Comparison of ENCODE assay signal across 8 cellular contexts in the genomic region with DNA sequence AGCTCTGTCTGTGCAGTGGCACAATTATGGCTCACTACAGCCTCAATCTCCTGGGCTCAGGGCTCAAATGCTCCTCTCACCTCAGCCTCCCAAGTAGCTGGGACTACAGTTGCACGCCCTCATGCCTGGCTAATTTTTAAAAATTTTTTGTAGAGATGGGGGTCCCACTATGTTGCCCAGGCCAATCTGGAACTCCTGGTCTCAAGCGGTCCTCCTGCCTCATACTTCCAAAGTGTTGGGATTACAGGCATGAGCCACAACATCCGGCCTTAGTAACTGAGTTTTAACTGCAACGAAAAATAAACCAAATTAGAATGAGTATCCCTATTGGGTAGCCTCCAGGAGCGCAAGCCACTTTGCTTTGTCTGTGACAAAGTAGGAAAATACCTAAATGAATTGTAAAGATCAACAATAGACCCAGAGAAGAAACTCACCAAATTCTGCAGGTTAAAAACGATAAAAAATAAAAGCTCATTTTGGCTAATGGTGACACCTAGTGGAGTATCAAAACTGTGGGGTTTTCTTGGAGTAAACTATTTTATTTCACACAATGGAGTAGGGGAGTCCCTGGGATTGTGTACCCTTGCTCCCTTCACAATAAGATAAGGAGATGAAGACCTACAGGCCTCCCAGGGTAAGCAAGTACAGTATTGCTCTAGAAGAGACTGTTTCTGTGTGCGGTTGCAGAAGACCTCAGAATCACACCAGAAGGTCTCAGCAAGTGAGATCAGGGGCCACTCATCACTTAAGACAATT. TPM values are rescaled to one million over a fixed set of nuclear protein-coding genes. Genes with fewer than 3 reads are reported as not detected.
DNase-seq lines count a peak whose midpoint lies in the region; ATAC-seq and TF ChIP-seq lines count a peak whose summit lies in the region.

No MANE protein-coding gene starts in this region.

- no peak overlapping the region for H3K4me3 ChIP-seq in adrenal gland

- 50 to 60% (median 58%) methylated on average over 7 of the region's 7 CpGs for WGBS in adrenal gland, 4 donors

- intact Hi-C loops in adrenal gland (cut with DNase I) = loop anchor here (5.0 to 10.0 kb wide), 2 partner anchors 115 to 238 kb away; no protein-coding TSS in a partner anchor

- no peaks in the 10 kb centered on the region for H3K9me3 ChIP-seq in adrenal gland (replicated peaks in 1 of 3)

- ATAC-seq in stimulated activated naive B cell treated with anti-CD40 and anti-IgM and Interleukin-4, amounts not matched to agents 10 μg/mL and 1 μg/mL and 100 μg/mL, for 72 hours (replicated peaks) = peak; percentile 57 to 59
- no peak for ATAC-seq in GM21576 (IDR thresholded peaks at IDR 0.05; ENCODE audit: unreplicated experiment)

- no peaks in the 10 kb centered on the region for H3K27me3 ChIP-seq in adrenal gland

- TF ChIP-seq CTCF in adrenal gland (IDR thresholded peaks at IDR 0.05) = peak; percentile 58 to 68 (median 61)

- H3K27ac ChIP-seq in adrenal gland = no peak overlapping the region

- no peaks in the 10 kb centered on the region for H3K36me3 Mint-ChIP-seq in stimulated activated naive B cell treated with anti-CD40 and anti-IgM and Interleukin-4, amounts not matched to agents 10 μg/mL and 1 μg/mL and 100 μg/mL, for 72 hours

- no peak overlapping the region for H3K4me3 Mint-ChIP-seq in stimulated activated naive B cell treated with anti-CD40 and anti-IgM and Interleukin-4, amounts not matched to agents 10 μg/mL and 1 μg/mL and 100 μg/mL, for 72 hours

- H3K27ac Mint-ChIP-seq in stimulated activated naive B cell treated with anti-CD40 and anti-IgM and Interleukin-4, amounts not matched to agents 10 μg/mL and 1 μg/mL and 100 μg/mL, for 72 hours = no peak overlapping the region

- H3K27me3 Mint-ChIP-seq in stimulated activated naive B cell treated with anti-CD40 and anti-IgM and Interleukin-4, amounts not matched to agents 10 μg/mL and 1 μg/mL and 100 μg/mL, for 72 hours = no peaks in the 10 kb centered on the region

- H3K4me1 Mint-ChIP-seq in stimulated activated naive B cell treated with anti-CD40 and anti-IgM and Interleukin-4, amounts not matched to agents 10 μg/mL and 1 μg/mL and 100 μg/mL, for 72 hours = peaks cover 4 to 18% of the 10 kb centered on the region in 2 donors

- H3K9me3 Mint-ChIP-seq in stimulated activated naive B cell treated with anti-CD40 and anti-IgM and Interleukin-4, amounts not matched to agents 10 μg/mL and 1 μg/mL and 100 μg/mL, for 72 hours = no peaks in the 10 kb centered on the region

- no peak for TF ChIP-seq POLR2A in adrenal gland (IDR thresholded peaks at IDR 0.05)

- H3K36me3 ChIP-seq in adrenal gland (replicated peaks in 1 of 2) = no peaks in the 10 kb centered on the region

- H3K4me1 ChIP-seq in adrenal gland (replicated peaks in 1 of 2) = no peaks in the 10 kb centered on the region

- DNase-seq in NCI-H2196 (lab: John Stamatoyannopoulos, UW; ENCODE audit: unreplicated experiment) (peak; percentile 23), NCI-H2196 treated with DMSO at 0.1 percent for 48 hours (lab: John Stamatoyannopoulos, UW; ENCODE audit: unreplicated experiment) (no peak), NCI-H146 treated with DMSO at 0.1 percent for 48 hours (lab: John Stamatoyannopoulos, UW; ENCODE audit: unreplicated experiment) (peak; percentile 12), adrenal gland (no peak), hepatic stellate cell (ENCODE audit: low spot score) (peak; percentile 40), cerebellar nuclear complex (lab: John Stamatoyannopoulos, UW) (no peak)
- DNase-seq in stimulated activated naive B cell treated with anti-CD40 and anti-IgM and Interleukin-4, amounts not matched to agents 10 μg/mL and 1 μg/mL and 100 μg/mL, for 72 hours = no peak

RNA-seq across cellular contexts. Expression of gene CA12, which starts 21.0 kb away (rescaled TPM):
- under 1 TPM in 6 of 8 donors, not detected in 2; under 0.01 to 0.52 (median 0.31) TPM for total RNA-seq in adrenal gland
- polyA plus RNA-seq in adrenal gland = under 1 TPM; 0.08 to 0.37 (median 0.20) TPM

Comparison
In these comparisons a context has a peak if more than half of its experiments do, and no peak if none do; other contexts are left out.
1. DNase-seq: peak in NCI-H2196 (single experiment), NCI-H146 treated with DMSO at 0.1 percent for 48 hours (single experiment) and hepatic stellate cell (single experiment); none in NCI-H2196 treated with DMSO at 0.1 percent for 48 hours (single experiment), adrenal gland (0 of 7), stimulated activated naive B cell treated with anti-CD40 and anti-IgM and Interleukin-4, amounts not matched to agents 10 μg/mL and 1 μg/mL and 100 μg/mL, for 72 hours (single experiment) and cerebellar nuclear complex (0 of 2).